Comparison of ENCODE assay signal across 8 cellular contexts in the genomic region with DNA sequence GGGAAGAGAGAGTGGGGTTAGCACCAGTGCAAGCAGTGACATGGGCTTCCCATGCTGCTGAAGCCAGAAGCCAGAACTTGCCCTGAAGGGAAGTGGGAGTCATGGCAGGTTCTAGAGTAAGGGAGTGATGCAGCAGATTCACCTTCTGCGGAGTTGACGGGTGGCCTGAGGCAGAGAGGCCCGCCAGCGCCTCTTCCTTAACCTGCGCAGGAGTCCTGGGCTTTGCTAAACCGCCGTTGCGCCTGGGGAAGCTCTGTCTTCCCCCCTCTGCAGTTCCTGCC.
DNase-seq lines count a peak whose midpoint lies in the region; ATAC-seq, FAIRE-seq and TF ChIP-seq lines count a peak whose summit lies in the region.
"Had no signal": no experiment of that assay in that cellular context is flagged by ENCODE, and none has a peak within 500 bp of the region (broad histone marks: within the 10 kb centered on the region; RNA-seq: fewer than 3 reads in every experiment).

No MANE protein-coding gene starts in this region.

- peak overlapping the region; percentile 76 for H3K27ac Mint-ChIP-seq in activated naive CD8-positive, alpha-beta T cell treated with anti-CD3 and anti-CD28 coated beads, Interleukin-2, amount 10 ng/mL, durations not matched to agents 7 days and 5 days
- peak overlapping the region in 5 of 6 donors; percentile 31 to 77 (median 60) for H3K27ac Mint-ChIP-seq in immature natural killer cell
- H3K27ac Mint-ChIP-seq in stimulated activated effector memory CD8-positive, alpha-beta T cell treated with anti-CD3 and anti-CD28 coated beads, Interleukin-12 subunit alpha, Interleukin-12 subunit beta, amount 100 ng/mL, for 72 hours: peak overlapping the region; percentile 69

- POLR2A ChIA-PET in activated naive CD8-positive, alpha-beta T cell treated with anti-CD3 and anti-CD28 coated beads, Interleukin-2, amount 10 ng/mL, durations not matched to agents 7 days and 5 days (lab: Charles Lee): interaction anchor here (1.4 kb wide), 3 partner anchors 110 to 183 kb away, joined by 7 to 14 read pairs (median 11); partner anchors contain the start of genes IBA57 and TRIM11

- no peaks in the 10 kb centered on the region for H3K27me3 Mint-ChIP-seq in activated naive CD8-positive, alpha-beta T cell treated with anti-CD3 and anti-CD28 coated beads, Interleukin-2, amount 10 ng/mL, durations not matched to agents 7 days and 5 days
- H3K27me3 Mint-ChIP-seq in immature natural killer cell (ENCODE audit: low read depth in 3 of 3): peaks cover 0 to 6% (median 3%) of the 10 kb centered on the region in 3 donors

- no peak for TF ChIP-seq POLR2A in GM12891 (IDR thresholded peaks at IDR 0.05; ENCODE audit: low read depth, low read length)

- peaks cover 6% of the 10 kb centered on the region for H3K4me1 Mint-ChIP-seq in activated naive CD8-positive, alpha-beta T cell treated with anti-CD3 and anti-CD28 coated beads, Interleukin-2, amount 10 ng/mL, durations not matched to agents 7 days and 5 days
- H3K4me1 Mint-ChIP-seq in immature natural killer cell: peaks cover 0 to 10% of the 10 kb centered on the region in 2 donors
- H3K4me1 Mint-ChIP-seq in stimulated activated effector memory CD8-positive, alpha-beta T cell treated with anti-CD3 and anti-CD28 coated beads, Interleukin-12 subunit alpha, Interleukin-12 subunit beta, amount 100 ng/mL, for 72 hours: peaks cover 19% of the 10 kb centered on the region

- ATAC-seq in HG03354 (IDR thresholded peaks at IDR 0.05; ENCODE audit: poor library complexity, severe bottlenecking, unreplicated experiment): peak; percentile 3
- ATAC-seq in activated naive CD8-positive, alpha-beta T cell treated with anti-CD3 and anti-CD28 coated beads, Interleukin-2, amount 10 ng/mL, durations not matched to agents 7 days and 5 days (ENCODE audit: low read depth): no peak
- no peak for ATAC-seq in stimulated activated effector memory CD8-positive, alpha-beta T cell treated with anti-CD3 and anti-CD28 coated beads, Interleukin-12 subunit alpha, Interleukin-12 subunit beta, amount 100 ng/mL, for 72 hours

- peak overlapping the region; percentile 77 for H3K4me3 Mint-ChIP-seq in activated naive CD8-positive, alpha-beta T cell treated with anti-CD3 and anti-CD28 coated beads, Interleukin-2, amount 10 ng/mL, durations not matched to agents 7 days and 5 days
- peak overlapping the region; percentile 75 to 83 (median 78) for H3K4me3 Mint-ChIP-seq in immature natural killer cell
- peak overlapping the region; percentile 77 for H3K4me3 Mint-ChIP-seq in stimulated activated effector memory CD8-positive, alpha-beta T cell treated with anti-CD3 and anti-CD28 coated beads, Interleukin-12 subunit alpha, Interleukin-12 subunit beta, amount 100 ng/mL, for 72 hours

- H3K9me3 Mint-ChIP-seq in activated naive CD8-positive, alpha-beta T cell treated with anti-CD3 and anti-CD28 coated beads, Interleukin-2, amount 10 ng/mL, durations not matched to agents 7 days and 5 days: no peaks in the 10 kb centered on the region
- no peaks in the 10 kb centered on the region for H3K9me3 Mint-ChIP-seq in immature natural killer cell
- no peaks in the 10 kb centered on the region for H3K9me3 Mint-ChIP-seq in stimulated activated effector memory CD8-positive, alpha-beta T cell treated with anti-CD3 and anti-CD28 coated beads, Interleukin-12 subunit alpha, Interleukin-12 subunit beta, amount 100 ng/mL, for 72 hours

- DNase-seq in activated naive CD8-positive, alpha-beta T cell treated with anti-CD3 and anti-CD28 coated beads, Interleukin-2, amount 10 ng/mL, durations not matched to agents 7 days and 5 days: no peak
- DNase-seq in immature natural killer cell (no peak), GM12891 (ENCODE audit: insufficient read length, low spot score) (no peak), T1000 (lab: John Stamatoyannopoulos, UW) (no peak), SKM-1 (lab: John Stamatoyannopoulos, UW; ENCODE audit: unreplicated experiment) (no peak)
- DNase-seq in stimulated activated effector memory CD8-positive, alpha-beta T cell treated with anti-CD3 and anti-CD28 coated beads, Interleukin-12 subunit alpha, Interleukin-12 subunit beta, amount 100 ng/mL, for 72 hours (ENCODE audit: low spot score in 2 of 2): no peak
- DNase-seq: NCI-H2029 treated with DMSO at 0.1 percent for 48 hours had no signal

- FAIRE-seq in GM12891 (lab: Jason Lieb, UNC): no peak

- no peaks in the 10 kb centered on the region for H3K36me3 Mint-ChIP-seq in activated naive CD8-positive, alpha-beta T cell treated with anti-CD3 and anti-CD28 coated beads, Interleukin-2, amount 10 ng/mL, durations not matched to agents 7 days and 5 days
- no peaks in the 10 kb centered on the region for H3K36me3 Mint-ChIP-seq in immature natural killer cell
- no peaks in the 10 kb centered on the region for H3K36me3 Mint-ChIP-seq in stimulated activated effector memory CD8-positive, alpha-beta T cell treated with anti-CD3 and anti-CD28 coated beads, Interleukin-12 subunit alpha, Interleukin-12 subunit beta, amount 100 ng/mL, for 72 hours

TF ChIP-seq in GM12891, 5 proteins besides CTCF, POLR2A, EP300 and RAD21:
- TF ChIP-seq TAF1 (IDR thresholded peaks at IDR 0.05; ENCODE audit: low read depth, low read length): no peak
- no peak for TF ChIP-seq SPI1 (IDR thresholded peaks at IDR 0.05; ENCODE audit: low read depth, low read length)
- no peak for TF ChIP-seq POU2F2 (IDR thresholded peaks at IDR 0.05; ENCODE audit: low read depth, low read length)
- no peak for TF ChIP-seq PAX5 (IDR thresholded peaks at IDR 0.05; ENCODE audit: insufficient read depth, low read length, severe bottlenecking)
- no peak for TF ChIP-seq POLR2AphosphoS5 (IDR thresholded peaks at IDR 0.05; ENCODE audit: low read depth, low read length)
